ENCODE assay signal across 1 cellular context in the genomic region with DNA sequence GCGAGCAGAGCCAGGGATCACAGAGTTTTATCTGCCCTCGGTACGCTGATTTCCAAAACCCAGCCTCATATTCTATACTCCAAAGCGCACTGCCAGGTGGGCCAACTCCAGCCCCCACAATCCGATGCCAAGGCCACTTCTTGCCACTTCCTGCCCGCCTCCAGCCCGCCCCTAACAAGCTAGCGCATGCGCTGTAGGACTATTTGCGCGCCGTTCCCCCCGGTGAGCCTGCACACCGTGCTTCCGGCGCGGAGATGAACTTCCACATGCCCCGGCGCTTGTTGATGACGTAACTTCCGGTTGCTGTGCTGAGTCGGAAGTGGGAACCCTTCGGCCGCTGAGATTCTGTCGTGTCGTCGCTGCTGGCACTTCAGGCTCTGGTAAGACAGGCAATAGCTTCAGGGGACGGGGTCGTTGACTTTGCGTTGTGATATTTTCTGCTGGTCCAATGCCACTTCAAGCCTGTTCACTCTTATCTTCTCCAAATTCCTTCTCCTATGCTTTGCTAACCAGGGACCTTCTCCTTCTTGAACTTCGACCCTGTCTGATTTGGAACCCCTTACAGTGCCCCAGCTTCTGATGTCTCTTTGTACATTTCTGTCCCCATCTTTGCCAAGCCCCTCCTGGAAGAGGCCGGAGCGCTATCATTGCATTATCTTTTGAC.
A peak's percentile ranks its signal among the peaks of the same experiment; 100 is the strongest.
TF ChIP-seq lines count a peak whose summit lies in the region.

A gene with protein sequence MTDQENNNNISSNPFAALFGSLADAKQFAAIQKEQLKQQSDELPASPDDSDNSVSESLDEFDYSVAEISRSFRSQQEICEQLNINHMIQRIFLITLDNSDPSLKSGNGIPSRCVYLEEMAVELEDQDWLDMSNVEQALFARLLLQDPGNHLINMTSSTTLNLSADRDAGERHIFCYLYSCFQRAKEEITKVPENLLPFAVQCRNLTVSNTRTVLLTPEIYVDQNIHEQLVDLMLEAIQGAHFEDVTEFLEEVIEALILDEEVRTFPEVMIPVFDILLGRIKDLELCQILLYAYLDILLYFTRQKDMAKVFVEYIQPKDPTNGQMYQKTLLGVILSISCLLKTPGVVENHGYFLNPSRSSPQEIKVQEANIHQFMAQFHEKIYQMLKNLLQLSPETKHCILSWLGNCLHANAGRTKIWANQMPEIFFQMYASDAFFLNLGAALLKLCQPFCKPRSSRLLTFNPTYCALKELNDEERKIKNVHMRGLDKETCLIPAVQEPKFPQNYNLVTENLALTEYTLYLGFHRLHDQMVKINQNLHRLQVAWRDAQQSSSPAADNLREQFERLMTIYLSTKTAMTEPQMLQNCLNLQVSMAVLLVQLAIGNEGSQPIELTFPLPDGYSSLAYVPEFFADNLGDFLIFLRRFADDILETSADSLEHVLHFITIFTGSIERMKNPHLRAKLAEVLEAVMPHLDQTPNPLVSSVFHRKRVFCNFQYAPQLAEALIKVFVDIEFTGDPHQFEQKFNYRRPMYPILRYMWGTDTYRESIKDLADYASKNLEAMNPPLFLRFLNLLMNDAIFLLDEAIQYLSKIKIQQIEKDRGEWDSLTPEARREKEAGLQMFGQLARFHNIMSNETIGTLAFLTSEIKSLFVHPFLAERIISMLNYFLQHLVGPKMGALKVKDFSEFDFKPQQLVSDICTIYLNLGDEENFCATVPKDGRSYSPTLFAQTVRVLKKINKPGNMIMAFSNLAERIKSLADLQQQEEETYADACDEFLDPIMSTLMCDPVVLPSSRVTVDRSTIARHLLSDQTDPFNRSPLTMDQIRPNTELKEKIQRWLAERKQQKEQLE (plus strand): TSS at position 306 of the 664 bp plus-strand sequence. CDS start 5,481 bp downstream, outside the sequence.

TF ChIP-seq in K562, 482 proteins besides CTCF, POLR2A, EP300 and RAD21 (continued from another document and continues in another):
- TF ChIP-seq, protein P1, sequence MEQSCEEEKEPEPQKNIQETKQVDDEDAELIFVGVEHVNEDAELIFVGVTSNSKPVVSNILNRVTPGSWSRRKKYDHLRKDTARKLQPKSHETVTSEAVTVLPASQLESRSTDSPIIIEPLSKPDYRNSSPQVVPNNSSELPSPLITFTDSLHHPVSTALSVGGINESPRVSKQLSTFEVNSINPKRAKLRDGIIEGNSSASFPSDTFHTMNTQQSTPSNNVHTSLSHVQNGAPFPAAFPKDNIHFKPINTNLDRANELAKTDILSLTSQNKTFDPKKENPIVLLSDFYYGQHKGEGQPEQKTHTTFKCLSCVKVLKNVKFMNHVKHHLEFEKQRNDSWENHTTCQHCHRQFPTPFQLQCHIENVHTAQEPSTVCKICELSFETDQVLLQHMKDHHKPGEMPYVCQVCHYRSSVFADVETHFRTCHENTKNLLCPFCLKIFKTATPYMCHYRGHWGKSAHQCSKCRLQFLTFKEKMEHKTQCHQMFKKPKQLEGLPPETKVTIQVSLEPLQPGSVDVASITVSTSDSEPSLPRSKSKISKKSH (CRISPR knock-in tag; IDR thresholded peaks at IDR 0.05): no peak
- TF ChIP-seq SREBF1 (IDR thresholded peaks at IDR 0.05; ENCODE audit: borderline replicate concordance, low read depth, low read length): 0 out of 2 replicates have a peak, but pooled peaks have one; percentile 27
- TF ChIP-seq ZNF316 (IDR thresholded peaks at IDR 0.05): peak; percentile 6; the same call in 1 of the 2 replicates
- TF ChIP-seq MTA3 (IDR thresholded peaks at IDR 0.05; ENCODE audit: borderline replicate concordance): peak; percentile 69; the same call in 1 of the 2 replicates
- TF ChIP-seq MAFG (tag; conservative IDR thresholded peaks at IDR 0.05): no peak
- TF ChIP-seq, protein P2, sequence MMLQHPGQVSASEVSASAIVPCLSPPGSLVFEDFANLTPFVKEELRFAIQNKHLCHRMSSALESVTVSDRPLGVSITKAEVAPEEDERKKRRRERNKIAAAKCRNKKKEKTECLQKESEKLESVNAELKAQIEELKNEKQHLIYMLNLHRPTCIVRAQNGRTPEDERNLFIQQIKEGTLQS (IDR thresholded peaks at IDR 0.05): peak; percentile 100
- TF ChIP-seq, protein P2 (CRISPR knock-in tag; conservative IDR thresholded peaks at IDR 0.05): peak; percentile 87
- TF ChIP-seq YBX1 (IDR thresholded peaks at IDR 0.05): no peak
- TF ChIP-seq, protein P3, sequence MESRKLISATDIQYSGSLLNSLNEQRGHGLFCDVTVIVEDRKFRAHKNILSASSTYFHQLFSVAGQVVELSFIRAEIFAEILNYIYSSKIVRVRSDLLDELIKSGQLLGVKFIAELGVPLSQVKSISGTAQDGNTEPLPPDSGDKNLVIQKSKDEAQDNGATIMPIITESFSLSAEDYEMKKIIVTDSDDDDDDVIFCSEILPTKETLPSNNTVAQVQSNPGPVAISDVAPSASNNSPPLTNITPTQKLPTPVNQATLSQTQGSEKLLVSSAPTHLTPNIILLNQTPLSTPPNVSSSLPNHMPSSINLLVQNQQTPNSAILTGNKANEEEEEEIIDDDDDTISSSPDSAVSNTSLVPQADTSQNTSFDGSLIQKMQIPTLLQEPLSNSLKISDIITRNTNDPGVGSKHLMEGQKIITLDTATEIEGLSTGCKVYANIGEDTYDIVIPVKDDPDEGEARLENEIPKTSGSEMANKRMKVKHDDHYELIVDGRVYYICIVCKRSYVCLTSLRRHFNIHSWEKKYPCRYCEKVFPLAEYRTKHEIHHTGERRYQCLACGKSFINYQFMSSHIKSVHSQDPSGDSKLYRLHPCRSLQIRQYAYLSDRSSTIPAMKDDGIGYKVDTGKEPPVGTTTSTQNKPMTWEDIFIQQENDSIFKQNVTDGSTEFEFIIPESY (CRISPR knock-in tag; IDR thresholded peaks at IDR 0.05): peak; percentile 60
- no peak for TF ChIP-seq CHD2 (IDR thresholded peaks at IDR 0.05; ENCODE audit: low read depth, low read length)
- TF ChIP-seq PRMT5 (CRISPR knock-in tag; IDR thresholded peaks at IDR 0.05): no peak
- TF ChIP-seq, protein P4, sequence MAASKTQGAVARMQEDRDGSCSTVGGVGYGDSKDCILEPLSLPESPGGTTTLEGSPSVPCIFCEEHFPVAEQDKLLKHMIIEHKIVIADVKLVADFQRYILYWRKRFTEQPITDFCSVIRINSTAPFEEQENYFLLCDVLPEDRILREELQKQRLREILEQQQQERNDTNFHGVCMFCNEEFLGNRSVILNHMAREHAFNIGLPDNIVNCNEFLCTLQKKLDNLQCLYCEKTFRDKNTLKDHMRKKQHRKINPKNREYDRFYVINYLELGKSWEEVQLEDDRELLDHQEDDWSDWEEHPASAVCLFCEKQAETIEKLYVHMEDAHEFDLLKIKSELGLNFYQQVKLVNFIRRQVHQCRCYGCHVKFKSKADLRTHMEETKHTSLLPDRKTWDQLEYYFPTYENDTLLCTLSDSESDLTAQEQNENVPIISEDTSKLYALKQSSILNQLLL (CRISPR knock-in tag; IDR thresholded peaks at IDR 0.05; ENCODE audit: borderline replicate concordance): no peak
- no peak for TF ChIP-seq ZC3H11A (IDR thresholded peaks at IDR 0.05; ENCODE audit: low read depth, low read length)
- TF ChIP-seq BDP1 (IDR thresholded peaks at IDR 0.05; ENCODE audit: insufficient read depth, insufficient read length): no peak
- TF ChIP-seq SIN3B (IDR thresholded peaks at IDR 0.05; ENCODE audit: low read depth): peak; percentile 89
- TF ChIP-seq ATF7 (IDR thresholded peaks at IDR 0.05): peak; percentile 98
- TF ChIP-seq JUNB (CRISPR knock-in tag; conservative IDR thresholded peaks at IDR 0.05): 0 out of 2 replicates have a peak, but pooled peaks have one; percentile 23
- TF ChIP-seq, protein P5, sequence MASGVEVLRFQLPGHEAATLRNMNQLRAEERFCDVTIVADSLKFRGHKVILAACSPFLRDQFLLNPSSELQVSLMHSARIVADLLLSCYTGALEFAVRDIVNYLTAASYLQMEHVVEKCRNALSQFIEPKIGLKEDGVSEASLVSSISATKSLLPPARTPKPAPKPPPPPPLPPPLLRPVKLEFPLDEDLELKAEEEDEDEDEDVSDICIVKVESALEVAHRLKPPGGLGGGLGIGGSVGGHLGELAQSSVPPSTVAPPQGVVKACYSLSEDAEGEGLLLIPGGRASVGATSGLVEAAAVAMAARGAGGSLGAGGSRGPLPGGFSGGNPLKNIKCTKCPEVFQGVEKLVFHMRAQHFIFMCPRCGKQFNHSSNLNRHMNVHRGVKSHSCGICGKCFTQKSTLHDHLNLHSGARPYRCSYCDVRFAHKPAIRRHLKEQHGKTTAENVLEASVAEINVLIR (CRISPR knock-in tag; IDR thresholded peaks at IDR 0.05): peak; percentile 95
- TF ChIP-seq NCOA2 (IDR thresholded peaks at IDR 0.05; ENCODE audit: partially characterized antibody in 2 of 2): no peak
- TF ChIP-seq MTA2 (IDR thresholded peaks at IDR 0.05; ENCODE audit: low read depth): no peak; the same call in 1 of the 2 replicates
- TF ChIP-seq, protein P6, sequence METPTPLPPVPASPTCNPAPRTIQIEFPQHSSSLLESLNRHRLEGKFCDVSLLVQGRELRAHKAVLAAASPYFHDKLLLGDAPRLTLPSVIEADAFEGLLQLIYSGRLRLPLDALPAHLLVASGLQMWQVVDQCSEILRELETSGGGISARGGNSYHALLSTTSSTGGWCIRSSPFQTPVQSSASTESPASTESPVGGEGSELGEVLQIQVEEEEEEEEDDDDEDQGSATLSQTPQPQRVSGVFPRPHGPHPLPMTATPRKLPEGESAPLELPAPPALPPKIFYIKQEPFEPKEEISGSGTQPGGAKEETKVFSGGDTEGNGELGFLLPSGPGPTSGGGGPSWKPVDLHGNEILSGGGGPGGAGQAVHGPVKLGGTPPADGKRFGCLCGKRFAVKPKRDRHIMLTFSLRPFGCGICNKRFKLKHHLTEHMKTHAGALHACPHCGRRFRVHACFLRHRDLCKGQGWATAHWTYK (CRISPR knock-in tag; IDR thresholded peaks at IDR 0.05): no peak
- TF ChIP-seq, protein P7, sequence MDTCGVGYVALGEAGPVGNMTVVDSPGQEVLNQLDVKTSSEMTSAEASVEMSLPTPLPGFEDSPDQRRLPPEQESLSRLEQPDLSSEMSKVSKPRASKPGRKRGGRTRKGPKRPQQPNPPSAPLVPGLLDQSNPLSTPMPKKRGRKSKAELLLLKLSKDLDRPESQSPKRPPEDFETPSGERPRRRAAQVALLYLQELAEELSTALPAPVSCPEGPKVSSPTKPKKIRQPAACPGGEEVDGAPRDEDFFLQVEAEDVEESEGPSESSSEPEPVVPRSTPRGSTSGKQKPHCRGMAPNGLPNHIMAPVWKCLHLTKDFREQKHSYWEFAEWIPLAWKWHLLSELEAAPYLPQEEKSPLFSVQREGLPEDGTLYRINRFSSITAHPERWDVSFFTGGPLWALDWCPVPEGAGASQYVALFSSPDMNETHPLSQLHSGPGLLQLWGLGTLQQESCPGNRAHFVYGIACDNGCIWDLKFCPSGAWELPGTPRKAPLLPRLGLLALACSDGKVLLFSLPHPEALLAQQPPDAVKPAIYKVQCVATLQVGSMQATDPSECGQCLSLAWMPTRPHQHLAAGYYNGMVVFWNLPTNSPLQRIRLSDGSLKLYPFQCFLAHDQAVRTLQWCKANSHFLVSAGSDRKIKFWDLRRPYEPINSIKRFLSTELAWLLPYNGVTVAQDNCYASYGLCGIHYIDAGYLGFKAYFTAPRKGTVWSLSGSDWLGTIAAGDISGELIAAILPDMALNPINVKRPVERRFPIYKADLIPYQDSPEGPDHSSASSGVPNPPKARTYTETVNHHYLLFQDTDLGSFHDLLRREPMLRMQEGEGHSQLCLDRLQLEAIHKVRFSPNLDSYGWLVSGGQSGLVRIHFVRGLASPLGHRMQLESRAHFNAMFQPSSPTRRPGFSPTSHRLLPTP (IDR thresholded peaks at IDR 0.05; ENCODE audit: borderline replicate concordance, extremely low read depth, insufficient read length): no peak
- TF ChIP-seq PTTG1 (tag; IDR thresholded peaks at IDR 0.05; ENCODE audit: low read depth): no peak
- TF ChIP-seq TBP (optimal IDR thresholded peaks at IDR 0.05; ENCODE audit: low read depth, low read length): peak; percentile 66
- TF ChIP-seq POLR3A (IDR thresholded peaks at IDR 0.05; ENCODE audit: borderline replicate concordance, extremely low read depth, insufficient read depth, insufficient read length): no peak
- TF ChIP-seq ZNF444 (CRISPR knock-in tag; IDR thresholded peaks at IDR 0.05): no peak
